9 cellular contexts compared by ENCODE assay signal in the genomic region with DNA sequence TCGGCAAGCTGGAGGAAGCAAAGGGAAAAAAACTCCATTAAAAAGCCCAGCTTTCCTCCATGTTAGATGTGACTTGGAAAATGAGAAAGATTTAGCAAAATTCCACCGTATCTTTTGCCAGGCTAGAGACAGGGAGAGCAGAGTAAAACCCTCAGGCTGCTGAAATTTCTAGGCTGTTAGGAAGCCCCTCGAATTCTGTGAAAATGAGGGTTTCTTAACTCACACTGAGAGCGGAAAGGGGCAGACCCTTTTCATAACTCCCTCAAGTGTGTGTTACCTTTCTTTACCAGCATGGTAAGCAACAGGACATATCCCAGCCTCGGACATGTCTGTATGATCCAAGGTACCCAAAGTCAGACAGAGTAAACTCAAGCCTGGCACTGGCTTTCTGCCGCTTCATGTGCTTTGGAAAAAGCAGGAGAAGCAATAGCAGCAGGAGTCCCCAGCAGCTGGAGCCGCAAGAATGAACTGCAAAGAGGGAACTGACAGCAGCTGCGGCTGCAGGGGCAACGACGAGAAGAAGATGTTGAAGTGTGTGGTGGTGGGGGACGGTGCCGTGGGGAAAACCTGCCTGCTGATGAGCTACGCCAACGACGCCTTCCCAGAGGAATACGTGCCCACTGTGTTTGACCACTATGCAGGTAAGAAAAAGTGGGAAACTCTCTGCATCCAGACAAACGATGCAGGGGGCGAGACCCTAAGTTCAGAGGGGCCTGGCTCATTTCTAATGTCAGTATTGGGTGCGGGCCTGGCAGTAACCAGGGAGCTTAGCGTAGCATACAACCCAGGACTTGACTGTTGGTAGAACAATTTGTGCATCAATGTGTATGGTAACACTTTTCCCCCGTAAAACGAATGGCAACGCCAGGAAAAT. TPM values are rescaled to one million over a fixed set of nuclear protein-coding genes. Genes with fewer than 3 reads are reported as not detected.
DNase-seq lines count a peak whose midpoint lies in the region; ATAC-seq and TF ChIP-seq lines count a peak whose summit lies in the region.
"Had no signal": no experiment of that assay in that cellular context is flagged by ENCODE, and none has a peak within 500 bp of the region (broad histone marks: within the 10 kb centered on the region; RNA-seq: fewer than 3 reads in every experiment).

RHOJ (plus strand) TSS at position 37 of the 874 bp plus-strand sequence; CDS start at position 464, 427 bp downstream.

- H3K36me3 ChIP-seq in A673 (ENCODE audit: insufficient read depth, low read length, poor library complexity, severe bottlenecking) (no peaks in the 10 kb centered on the region), esophagus (ENCODE audit: control insufficient read depth in 2 of 2, insufficient read depth in 2 of 2, low read length in 1 of 2) (no peaks in the 10 kb centered on the region)

- BruUV-seq in A673 (replicated peaks; lab: Mats Ljungman, UMichigan): TSS peak; percentile 56

- H3K4me1 ChIP-seq in A673 (ENCODE audit: insufficient read depth, low read length, poor library complexity, severe bottlenecking) (peaks cover 17% of the 10 kb centered on the region), esophagus (ENCODE audit: control insufficient read depth in 2 of 2, insufficient read depth in 2 of 2, low read length in 1 of 2) (no peaks in the 10 kb centered on the region)

- DNase-seq in A673 (ENCODE audit: low spot score): peak; percentile 77
- DNase-seq in NCI-H345 treated with DMSO at 0.1 percent for 48 hours (lab: John Stamatoyannopoulos, UW; ENCODE audit: unreplicated experiment): peak; percentile 49
- peak; percentile 24 for DNase-seq in myocyte (ENCODE audit: low read depth)
- no peak for DNase-seq in activated CD4-positive, alpha-beta memory T cell treated with anti-CD3 and anti-CD28 coated beads for 36 hours
- no peak for DNase-seq in activated effector memory CD4-positive, alpha-beta T cell treated with anti-CD3 and anti-CD28 coated beads, Interleukin-2, amount 50 U/mL, for 16 hours

- WGBS in esophagus, 2 donors: 38 to 45% methylated on average over 23 of the region's 23 CpGs

- CTCF ChIA-PET in A673 (lab: Charles Lee): interaction anchor here (1.1 to 1.8 kb wide), 2 partner anchors 30 to 1036 kb away, joined by 4 to 9 read pairs; no protein-coding TSS in a partner anchor
- CTCF ChIA-PET in activated CD4-positive, alpha-beta memory T cell treated with anti-CD3 and anti-CD28 coated beads for 36 hours (lab: Charles Lee): no interaction called here

- H3K4me3 ChIP-seq in A673 (ENCODE audit: low read depth, low read length, poor library complexity, severe bottlenecking): peak within 1 kb of the TSS; percentile 49
- H3K4me3 ChIP-seq in esophagus (ENCODE audit: low read depth in 1 of 2, low read length in 2 of 2): peak within 1 kb of the TSS; percentile 34 to 36
- H3K4me3 ChIP-seq: K562 had no signal

- intact Hi-C loops in A673 (cut with micrococcal nuclease; ENCODE audit: unreplicated experiment): no loop called here
- intact Hi-C loops in activated CD4-positive, alpha-beta memory T cell treated with anti-CD3 and anti-CD28 coated beads for 36 hours (cut with micrococcal nuclease): no loop called here

- POLR2A ChIA-PET in A673 (lab: Charles Lee; ENCODE audit: low non-redundant PET): interaction anchor here (0.7 kb wide), 1 partner anchor 108 kb away, joined by 4 read pairs; no protein-coding TSS in a partner anchor
- POLR2A ChIA-PET in activated CD4-positive, alpha-beta memory T cell treated with anti-CD3 and anti-CD28 coated beads for 36 hours (lab: Charles Lee): no interaction called here

- H3K9me3 ChIP-seq in A673 (ENCODE audit: low read depth, low read length, poor library complexity, severe bottlenecking): no peaks in the 10 kb centered on the region
- H3K9me3 ChIP-seq in esophagus (ENCODE audit: control insufficient read depth in 2 of 2, insufficient read depth in 1 of 2, low read depth in 1 of 2, low read length in 1 of 2): no peaks in the 10 kb centered on the region

- peaks cover 9% of the 10 kb centered on the region for H3K27me3 Mint-ChIP-seq in activated CD4-positive, alpha-beta memory T cell treated with anti-CD3 and anti-CD28 coated beads for 36 hours

- TF ChIP-seq CTCF in A673 (conservative IDR thresholded peaks at IDR 0.05; ENCODE audit: low read depth, low read length): 0 out of 2 replicates have a peak, but pooled peaks have one; percentile 3

- H3K27me3 ChIP-seq in A673 (replicated peaks; ENCODE audit: insufficient read depth, low read depth, low read length, poor library complexity) (no peaks in the 10 kb centered on the region), esophagus (ENCODE audit: control insufficient read depth in 1 of 2, insufficient read depth in 2 of 2, low read length in 2 of 2) (no peaks in the 10 kb centered on the region)

- H3K9me3 Mint-ChIP-seq in activated CD4-positive, alpha-beta memory T cell treated with anti-CD3 and anti-CD28 coated beads for 36 hours: no peaks in the 10 kb centered on the region

- no peak for ATAC-seq in HG03280 (IDR thresholded peaks at IDR 0.05; ENCODE audit: unreplicated experiment)
- no peak for ATAC-seq in GM19452 (IDR thresholded peaks at IDR 0.05; ENCODE audit: unreplicated experiment)
- ATAC-seq: K562 had no signal

- no peak within 1 kb of the TSS for H3K27ac Mint-ChIP-seq in activated CD4-positive, alpha-beta memory T cell treated with anti-CD3 and anti-CD28 coated beads for 36 hours

- H3K4me3 Mint-ChIP-seq in activated CD4-positive, alpha-beta memory T cell treated with anti-CD3 and anti-CD28 coated beads for 36 hours: no peak within 1 kb of the TSS

- H3K27ac ChIP-seq in A673 (ENCODE audit: low read depth, low read length, poor library complexity, severe bottlenecking) (peak within 1 kb of the TSS; percentile 91), esophagus (ENCODE audit: low read depth in 2 of 2, low read length in 1 of 2) (peak within 1 kb of the TSS; percentile 79 to 86)

- no peaks in the 10 kb centered on the region for H3K4me1 Mint-ChIP-seq in activated CD4-positive, alpha-beta memory T cell treated with anti-CD3 and anti-CD28 coated beads for 36 hours (ENCODE audit: low read depth)

- H3K36me3 Mint-ChIP-seq in activated CD4-positive, alpha-beta memory T cell treated with anti-CD3 and anti-CD28 coated beads for 36 hours: no peaks in the 10 kb centered on the region

RNA-seq across cellular contexts. Expression of gene RHOJ, which starts in this region (rescaled TPM):
- total RNA-seq in A673 (2021) (23.8 and 30.2 TPM in 2 replicates), myocyte (not detected in 2 replicates)
- 1 to 10 TPM; 2.5 to 2.6 TPM for polyA plus RNA-seq in esophagus
- polyA plus RNA-seq in myocyte (2012): not detected
- not detected for total RNA-seq in activated CD4-positive, alpha-beta memory T cell treated with anti-CD3 and anti-CD28 coated beads for 36 hours
- total RNA-seq: K562 had no signal
- polyA plus RNA-seq: K562 had no signal

Comparison
In these comparisons a context has a peak if more than half of its experiments do, and no peak if none do; other contexts are left out.
1. RNA of gene RHOJ (total RNA-seq): 23.8 to 30.2 TPM in A673; not detected in myocyte and not detected in activated CD4-positive, alpha-beta memory T cell treated with anti-CD3 and anti-CD28 coated beads for 36 hours; every median in the first group is over 10 times any median in the second.
2. Peak in DNase-seq in myocyte; RNA of the gene not detected or under 1 TPM.
3. DNase-seq: peak in A673 (single experiment) and NCI-H345 treated with DMSO at 0.1 percent for 48 hours (single experiment); none in activated CD4-positive, alpha-beta memory T cell treated with anti-CD3 and anti-CD28 coated beads for 36 hours (single experiment) and activated effector memory CD4-positive, alpha-beta T cell treated with anti-CD3 and anti-CD28 coated beads, Interleukin-2, amount 50 U/mL, for 16 hours (single experiment).